12 cellular contexts compared by ENCODE assay signal in genomic region chr12:59938190-59938962, GRCh38.
"Had no signal": no experiment of that assay in that cellular context is flagged by ENCODE, and none has a peak within 500 bp of the region (broad histone marks: within the 10 kb centered on the region; RNA-seq: fewer than 3 reads in every experiment).

No MANE protein-coding gene starts in this region.

- H3K9me3 Mint-ChIP-seq: activated naive CD4-positive, alpha-beta T cell treated with anti-CD3 and anti-CD28 coated beads, Interleukin-2, amount 10 ng/mL, durations not matched to agents 7 days and 5 days; nephron had no signal

- H3K36me3 ChIP-seq: transverse colon had no signal

- H3K4me3 Mint-ChIP-seq: activated naive CD4-positive, alpha-beta T cell treated with anti-CD3 and anti-CD28 coated beads, Interleukin-2, amount 10 ng/mL, durations not matched to agents 7 days and 5 days; activated T-helper 17 cell treated with anti-CD3 and anti-CD28 coated beads, Interleukin-2, amount 50 U/mL, for 72 hours; nephron had no signal

- H3K36me3 Mint-ChIP-seq: activated naive CD4-positive, alpha-beta T cell treated with anti-CD3 and anti-CD28 coated beads, Interleukin-2, amount 10 ng/mL, durations not matched to agents 7 days and 5 days had no signal

- H3K27ac ChIP-seq: dorsolateral prefrontal cortex, transverse colon had no signal

- H3K27me3 Mint-ChIP-seq: activated naive CD4-positive, alpha-beta T cell treated with anti-CD3 and anti-CD28 coated beads, Interleukin-2, amount 10 ng/mL, durations not matched to agents 7 days and 5 days; activated T-helper 17 cell treated with anti-CD3 and anti-CD28 coated beads, Interleukin-2, amount 50 U/mL, for 72 hours had no signal

- H3K4me1 ChIP-seq: transverse colon had no signal

- H3K27ac Mint-ChIP-seq: activated naive CD4-positive, alpha-beta T cell treated with anti-CD3 and anti-CD28 coated beads, Interleukin-2, amount 10 ng/mL, durations not matched to agents 7 days and 5 days; activated T-helper 17 cell treated with anti-CD3 and anti-CD28 coated beads, Interleukin-2, amount 50 U/mL, for 72 hours; nephron had no signal

- H3K4me3 ChIP-seq: dorsolateral prefrontal cortex, transverse colon had no signal

- ATAC-seq: activated CD4-positive, CD25-positive, alpha-beta regulatory T cell treated with anti-CD3 and anti-CD28 coated beads, Interleukin-2, amount 50 U/mL, for 24 hours; activated T-helper 17 cell treated with anti-CD3 and anti-CD28 coated beads, Interleukin-2, amount 50 U/mL, for 72 hours; esophagus mucosa; left ventricle myocardium superior; sciatic nerve; stimulated activated naive CD8-positive, alpha-beta T cell treated with anti-CD3 and anti-CD28 coated beads, Interleukin-15, Interleukin-2, amounts not matched to agents 100 U/mL and 50 U/mL, for 24 hours had no signal

- H3K9me3 ChIP-seq: transverse colon had no signal

- H3K4me1 Mint-ChIP-seq: activated naive CD4-positive, alpha-beta T cell treated with anti-CD3 and anti-CD28 coated beads, Interleukin-2, amount 10 ng/mL, durations not matched to agents 7 days and 5 days; activated T-helper 17 cell treated with anti-CD3 and anti-CD28 coated beads, Interleukin-2, amount 50 U/mL, for 72 hours; nephron had no signal

- H3K27me3 ChIP-seq: dorsolateral prefrontal cortex, transverse colon had no signal

- DNase-seq: activated naive CD4-positive, alpha-beta T cell treated with anti-CD3 and anti-CD28 coated beads, Interleukin-2, amount 10 ng/mL, durations not matched to agents 7 days and 5 days; activated T-cell treated with anti-CD3 and anti-CD28 coated beads for 4 hours; dorsolateral prefrontal cortex; kidney glomerular epithelial cell; left ventricle myocardium superior; stimulated activated naive CD8-positive, alpha-beta T cell treated with anti-CD3 and anti-CD28 coated beads, Interleukin-15, Interleukin-2, amounts not matched to agents 100 U/mL and 50 U/mL, for 24 hours; transverse colon had no signal
